In genomic region chr21:20741445-20741844, GRCh38 we compare ENCODE assay signal across 28 cellular contexts.
"Had no signal": no experiment of that assay in that cellular context is flagged by ENCODE, and none has a peak within 500 bp of the region (broad histone marks: within the 10 kb centered on the region; RNA-seq: fewer than 3 reads in every experiment).

No MANE protein-coding gene starts in this region.

- H3K79me2 ChIP-seq: parathyroid adenoma had no signal

- DNase-seq: natural killer cell; occipital lobe; ovary; posterior cingulate gyrus; psoas muscle; right cardiac atrium; spleen; stimulated activated CD4-positive, alpha-beta T cell treated with anti-CD3 and anti-CD28 coated beads, Interleukin-12 subunit alpha, Interleukin-12 subunit beta, amount 100 ng/mL, for 4 hours; stimulated activated CD4-positive, alpha-beta T cell treated with anti-CD3 and anti-CD28 coated beads, Interleukin-1b, Interleukin-23, amount 100 ng/mL, for 48 hours; stimulated activated CD4-positive, alpha-beta T cell treated with anti-CD3 and anti-CD28 coated beads, Interleukin-4, amount 100 ng/mL, for 1 hour; stimulated activated CD4-positive, alpha-beta T cell treated with anti-CD3 and anti-CD28 coated beads, Interleukin-4, amount 100 ng/mL, for 4 hours; stimulated activated CD8-positive, alpha-beta memory T cell treated with anti-CD3 and anti-CD28 coated beads, Interleukin-4, amount 100 ng/mL, for 48 hours; stimulated activated naive CD4-positive, alpha-beta T cell; stimulated activated naive CD8-positive, alpha-beta T cell treated with anti-CD3 and anti-CD28 coated beads, Interleukin-15, amount 100 ng/mL, for 72 hours; stimulated activated naive CD8-positive, alpha-beta T cell treated with anti-CD3 and anti-CD28 coated beads, Interleukin-15, Interleukin-2, amounts not matched to agents 100 U/mL and 50 U/mL, for 24 hours; substantia nigra; testis; tibial artery; transverse colon; upper lobe of right lung; uterus had no signal

- H3K36me3 ChIP-seq: neural progenitor cell, ovary, spleen, suprapubic skin, tibial artery, transverse colon, upper lobe of right lung, uterus had no signal

- H3K4me3 ChIP-seq: neural progenitor cell, ovary, psoas muscle, skin epidermis, smooth muscle cell, spleen, suprapubic skin, testis, tibial artery, transverse colon, upper lobe of right lung, uterus had no signal

- ATAC-seq: natural killer cell; psoas muscle; right cardiac atrium; sciatic nerve; stimulated activated memory B cell treated with anti-CD40 and anti-IgM and Interleukin-4, amounts not matched to agents 10 μg/mL and 1 μg/mL and 100 μg/mL, for 72 hours; stimulated activated naive CD8-positive, alpha-beta T cell treated with anti-CD3 and anti-CD28 coated beads, Interleukin-15, amount 100 ng/mL, for 72 hours; stimulated activated naive CD8-positive, alpha-beta T cell treated with anti-CD3 and anti-CD28 coated beads, Interleukin-15, Interleukin-2, amounts not matched to agents 100 U/mL and 50 U/mL, for 24 hours; upper lobe of right lung had no signal

- H3K27ac ChIP-seq: neural progenitor cell, ovary, parathyroid adenoma, psoas muscle, skin epidermis, spleen, suprapubic skin, testis, tibial artery, transverse colon, upper lobe of right lung, uterus had no signal

- H2AFZ ChIP-seq: neural progenitor cell, parathyroid adenoma had no signal

- H3K4me2 ChIP-seq: neural progenitor cell, smooth muscle cell had no signal

- H3K4me1 ChIP-seq: parathyroid adenoma, psoas muscle, spleen, suprapubic skin, testis, tibial artery, transverse colon, upper lobe of right lung, uterus had no signal

- H3K9ac ChIP-seq: neural progenitor cell, parathyroid adenoma had no signal

- H3K27me3 ChIP-seq: neural progenitor cell, ovary, spleen, suprapubic skin, testis, tibial artery, transverse colon, upper lobe of right lung, uterus had no signal

- H3K9me3 ChIP-seq: ovary, psoas muscle, suprapubic skin, testis, tibial artery, transverse colon, upper lobe of right lung, uterus had no signal
